27 cellular contexts compared by ENCODE assay signal in the genomic region with DNA sequence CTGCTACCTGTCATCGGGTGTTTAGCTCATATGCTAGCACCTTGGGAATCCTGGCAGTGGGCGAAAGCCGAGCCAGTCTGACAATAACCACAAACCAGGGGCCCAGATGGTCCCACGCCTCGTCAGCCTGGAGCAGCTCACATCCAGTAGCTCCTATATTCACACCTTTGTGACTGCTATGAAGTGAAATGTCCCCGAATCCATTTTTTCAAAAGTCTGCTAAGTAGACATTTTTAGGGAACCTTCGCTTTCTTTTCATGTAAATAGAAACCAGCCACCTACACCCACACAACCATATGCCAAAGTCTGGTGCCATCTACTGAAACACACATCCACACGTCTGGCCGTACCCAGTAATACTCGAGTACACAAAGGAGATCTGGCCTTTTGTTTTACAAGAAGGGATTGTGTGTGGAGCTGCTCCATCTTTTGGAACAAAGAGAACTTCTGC.
DNase-seq lines count a peak whose midpoint lies in the region; ATAC-seq, FAIRE-seq and TF ChIP-seq lines count a peak whose summit lies in the region.
"Had no signal": no experiment of that assay in that cellular context is flagged by ENCODE, and none has a peak within 500 bp of the region (broad histone marks: within the 10 kb centered on the region; RNA-seq: fewer than 3 reads in every experiment).

No MANE protein-coding gene starts in this region.

- no peaks in the 10 kb centered on the region for H3K27me3 Mint-ChIP-seq in activated T-helper 17 cell treated with anti-CD3 and anti-CD28 coated beads, Interleukin-2, amount 50 U/mL, for 72 hours
- H3K27me3 Mint-ChIP-seq: B cell; CD8-positive, alpha-beta memory T cell had no signal

- no peaks in the 10 kb centered on the region for H3K36me3 Mint-ChIP-seq in activated T-helper 17 cell treated with anti-CD3 and anti-CD28 coated beads, Interleukin-2, amount 50 U/mL, for 72 hours (ENCODE audit: low read depth)

- peak overlapping the region in 7 of 59 donors; percentile 15 to 73 (median 43) for H3K27ac ChIP-seq in dorsolateral prefrontal cortex
- H3K27ac ChIP-seq: GM23248, PC-9, SJSA1 had no signal

- H3K4me3 Mint-ChIP-seq in activated T-helper 17 cell treated with anti-CD3 and anti-CD28 coated beads, Interleukin-2, amount 50 U/mL, for 72 hours, result no peak overlapping the region
- H3K4me3 Mint-ChIP-seq: B cell; CD14-positive monocyte; CD8-positive, alpha-beta memory T cell had no signal

- TF ChIP-seq CTCF in dorsolateral prefrontal cortex (IDR thresholded peaks at IDR 0.05 in 54 of 56, conservative IDR thresholded peaks at IDR 0.05 in 2 of 56; ENCODE audit: low read depth in 1 of 56, partially characterized antibody in 56 of 56), result peak in 27 of 56 donors; percentile 6 to 59 (median 24)

- no peaks in the 10 kb centered on the region for H3K9me3 Mint-ChIP-seq in activated T-helper 17 cell treated with anti-CD3 and anti-CD28 coated beads, Interleukin-2, amount 50 U/mL, for 72 hours

- no peaks in the 10 kb centered on the region for H3K27me3 ChIP-seq in dorsolateral prefrontal cortex
- H3K27me3 ChIP-seq: SJSA1 had no signal

- H3K4me1 Mint-ChIP-seq in activated T-helper 17 cell treated with anti-CD3 and anti-CD28 coated beads, Interleukin-2, amount 50 U/mL, for 72 hours, result no peaks in the 10 kb centered on the region
- H3K4me1 Mint-ChIP-seq: B cell; CD8-positive, alpha-beta memory T cell had no signal

- FAIRE-seq in RCC 7860 (lab: Jason Lieb, UNC), result no peak
- FAIRE-seq: GM12892, GM19239 had no signal

- no peak for ATAC-seq in activated T-helper 17 cell treated with anti-CD3 and anti-CD28 coated beads, Interleukin-2, amount 50 U/mL, for 72 hours (replicated peaks)
- no peak for ATAC-seq in HG02840 (IDR thresholded peaks at IDR 0.05; ENCODE audit: low FRiP score, unreplicated experiment)

- intact Hi-C loops in dorsolateral prefrontal cortex (cut with DNase I), result loop anchor here in 1 of 2 donors (10.0 kb wide), 1 partner anchor 191 kb away; no protein-coding TSS in a partner anchor

- DNase-seq in dorsolateral prefrontal cortex, result peak; percentile 36 to 85 (median 66)
- DNase-seq in middle frontal gyrus (ENCODE audit: extremely low spot score, low spot score), result peak; percentile 55
- DNase-seq in activated effector memory CD4-positive, alpha-beta T cell treated with Interleukin-2 at 50 U/mL for 16 hours, result no peak
- no peak for DNase-seq in RCC 7860 (ENCODE audit: low spot score)
- no peak for DNase-seq in stimulated activated CD4-positive, alpha-beta T cell treated with anti-CD3 and anti-CD28 coated beads, Interleukin-4, amount 100 ng/mL, for 1 hour
- DNase-seq: CD8-positive, alpha-beta memory T cell; DMS79 treated with DMSO at 0.1 percent for 48 hours; GM23248; H7; KBM-7; MV-4-11; NCI-H1105; NCI-H146; NCI-H1930; NCI-H2107; NCI-H446 treated with DMSO at 0.1 percent for 48 hours; NCI-H526; PC-9; Right ventricle myocardium superior; RPMI8226 had no signal

- peak overlapping the region; percentile 46 for H3K27ac Mint-ChIP-seq in activated T-helper 17 cell treated with anti-CD3 and anti-CD28 coated beads, Interleukin-2, amount 50 U/mL, for 72 hours
- H3K27ac Mint-ChIP-seq: B cell had no signal

- no peak overlapping the region for H3K4me3 ChIP-seq in dorsolateral prefrontal cortex
- H3K4me3 ChIP-seq: GM23248, PC-9, SJSA1 had no signal

Comparison
In these comparisons a context has a peak if more than half of its experiments do, and no peak if none do; other contexts are left out.
1. DNase-seq: peak in dorsolateral prefrontal cortex (10 of 10) and middle frontal gyrus (single experiment); none in activated effector memory CD4-positive, alpha-beta T cell treated with Interleukin-2 at 50 U/mL for 16 hours (single experiment), RCC 7860 (single experiment) and stimulated activated CD4-positive, alpha-beta T cell treated with anti-CD3 and anti-CD28 coated beads, Interleukin-4, amount 100 ng/mL, for 1 hour (single experiment).